In genomic region chr13:27257648-27258253, GRCh38 we compare ENCODE assay signal across 18 cellular contexts. TPM values are rescaled to one million over a fixed set of nuclear protein-coding genes. Genes with fewer than 3 reads are reported as not detected.
DNase-seq lines count a peak whose midpoint lies in the region; ATAC-seq, FAIRE-seq and TF ChIP-seq lines count a peak whose summit lies in the region.
"Had no signal": no experiment of that assay in that cellular context is flagged by ENCODE, and none has a peak within 500 bp of the region (broad histone marks: within the 10 kb centered on the region; RNA-seq: fewer than 3 reads in every experiment).

No MANE protein-coding gene starts in this region.

- no peak overlapping the region for H2AK5ac ChIP-seq in H1 (ENCODE audit: low read depth, low read length)

- H3K4me1 Mint-ChIP-seq in CD4-positive, alpha-beta memory T cell = peaks cover 51 to 89% (median 70%) of the 10 kb centered on the region in 4 donors

- H3K36me3 ChIP-seq in CD4-positive, alpha-beta memory T cell (ENCODE audit: insufficient read depth, low read length) = peaks cover 38% of the 10 kb centered on the region
- H3K36me3 ChIP-seq in RWPE2 (ENCODE audit: low read depth) = peaks cover 77% of the 10 kb centered on the region
- H3K36me3 ChIP-seq in H1 (ENCODE audit: control insufficient read depth in 2 of 4, insufficient read depth in 4 of 4, low read length in 3 of 4) = peaks cover 9 to 66% (median 39%) of the 10 kb centered on the region in 4 experiments

- no peak overlapping the region for H2BK12ac ChIP-seq in H1 (ENCODE audit: low read depth, low read length)

- H3K27me3 Mint-ChIP-seq in CD4-positive, alpha-beta memory T cell = no peaks in the 10 kb centered on the region

- H3K23ac ChIP-seq in H1 (ENCODE audit: insufficient read length) = no peak overlapping the region

- no peak overlapping the region for H3K4ac ChIP-seq in H1 (replicated peaks; ENCODE audit: insufficient read length, low read depth, low read length)

- no peak for DNase-seq in CD4-positive, alpha-beta memory T cell
- DNase-seq in GM12892 (ENCODE audit: insufficient read length) (no peak), RWPE2 (ENCODE audit: low spot score) (no peak), H1 (ENCODE audit: low read depth in 1 of 2, low spot score in 2 of 2) (no peak), GDM1 (lab: John Stamatoyannopoulos, UW) (no peak), NOMO-1 treated with DMSO at 0.1 percent for 48 hours (lab: John Stamatoyannopoulos, UW; ENCODE audit: unreplicated experiment) (no peak)
- DNase-seq: cerebellar nuclear complex; GOT3; immature natural killer cell; mesenchymal stem cell; NCI-H187 treated with DMSO at 0.1 percent for 48 hours; NCI-H774; Right ventricle myocardium superior; stimulated activated CD4-positive, alpha-beta T cell treated with anti-CD3 and anti-CD28 coated beads, Interleukin-4, amount 100 ng/mL, for 24 hours; upper lobe of right lung had no signal

- no peak overlapping the region for H2BK15ac ChIP-seq in H1 (ENCODE audit: low read length)

- peaks cover 4 to 32% of the 10 kb centered on the region in 2 experiments; a peak in 3 of 4 replicates for H3K79me2 ChIP-seq in H1 (ENCODE audit: control insufficient read depth in 1 of 2, insufficient read depth in 2 of 2, low read length in 2 of 2)

- no peak overlapping the region for H3K4me3 ChIP-seq in CD4-positive, alpha-beta memory T cell (ENCODE audit: low read length in 2 of 2)
- no peak overlapping the region for H3K4me3 ChIP-seq in RWPE2 (ENCODE audit: severe bottlenecking)
- no peak overlapping the region for H3K4me3 ChIP-seq in H1 (ENCODE audit: extremely low read depth in 1 of 4, insufficient read depth in 2 of 4, low read depth in 3 of 4, low read length in 4 of 4)
- H3K4me3 ChIP-seq: upper lobe of right lung had no signal

- TF ChIP-seq EP300 in H1 (IDR thresholded peaks at IDR 0.05; ENCODE audit: borderline replicate concordance in 1 of 2, low read depth in 2 of 2, low read length in 2 of 2) = no peak

- H3K79me1 ChIP-seq in H1 (ENCODE audit: low read depth, low read length) = no peaks in the 10 kb centered on the region

- TF ChIP-seq RAD21 in H1 (IDR thresholded peaks at IDR 0.05 in 1 of 2, conservative IDR thresholded peaks at IDR 0.05 in 1 of 2; ENCODE audit: low read depth in 2 of 2, low read length in 2 of 2) = no peak

- peaks cover 28 to 79% of the 10 kb centered on the region in 2 donors for H3K36me3 Mint-ChIP-seq in CD4-positive, alpha-beta memory T cell

- TF ChIP-seq CTCF in RWPE2 (IDR thresholded peaks at IDR 0.05; ENCODE audit: poor library complexity, severe bottlenecking) (no peak), H1 (IDR thresholded peaks at IDR 0.05; ENCODE audit: control extremely low read depth in 1 of 3, insufficient read depth in 1 of 3, low read depth in 1 of 3, low read length in 3 of 3) (no peak)

- H3K14ac ChIP-seq in H1 (ENCODE audit: insufficient read length) = no peak overlapping the region

- POLR2A ChIA-PET in CD4-positive, alpha-beta memory T cell (lab: Charles Lee; ENCODE audit: partially characterized antibody) = interaction anchor here (0.9 to 1.9 kb wide), 2 partner anchors 13 to 85 kb away, joined by 3 to 5 read pairs; partner anchors contain the start of genes RASL11A and USP12
- POLR2A ChIA-PET in H1 (lab: Charles Lee; ENCODE audit: partially characterized antibody) = interaction anchor here (0.9 to 8.3 kb wide), 13 partner anchors 11 to 131 kb away, joined by 3 to 197 read pairs (median 4); partner anchors contain the start of gene RASL11A

- H3K4me3 Mint-ChIP-seq in CD4-positive, alpha-beta memory T cell = no peak overlapping the region
- H3K4me3 Mint-ChIP-seq: immature natural killer cell had no signal

- peaks cover 66% of the 10 kb centered on the region for H3K4me1 ChIP-seq in CD4-positive, alpha-beta memory T cell (ENCODE audit: insufficient read depth, low read length)
- peaks cover 10% of the 10 kb centered on the region for H3K4me1 ChIP-seq in RWPE2 (ENCODE audit: insufficient read depth, poor library complexity, severe bottlenecking)
- peaks cover under 1 to 2% (median 1%) of the 10 kb centered on the region in 4 experiments; a peak in 4 of 7 replicates for H3K4me1 ChIP-seq in H1 (replicated peaks in 1 of 4; ENCODE audit: control insufficient read depth in 3 of 4, insufficient read depth in 4 of 4, low read length in 3 of 4)

- intact Hi-C loops in CD4-positive, alpha-beta memory T cell (cut with micrococcal nuclease) = no loop called here

- ATAC-seq in RWPE2 (ENCODE audit: low read depth) (0 out of 3 replicates have a peak, but pooled peaks have one; percentile 8), HG02973 (IDR thresholded peaks at IDR 0.05; ENCODE audit: unreplicated experiment) (no peak)
- ATAC-seq: sciatic nerve, upper lobe of right lung had no signal

- CTCF ChIA-PET in CD4-positive, alpha-beta memory T cell (lab: Charles Lee; ENCODE audit: partially characterized antibody) = interaction anchor here (1.9 kb wide), 1 partner anchor 13 kb away, joined by 9 read pairs; the partner anchor contains the start of gene RASL11A
- CTCF ChIA-PET in H1 (lab: Charles Lee; ENCODE audit: partially characterized antibody) = interaction anchor here (0.6 to 1.1 kb wide), 5 partner anchors 14 to 301 kb away, joined by 3 read pairs; no protein-coding TSS in a partner anchor

- H2AFZ ChIP-seq in H1 (ENCODE audit: low read length) = no peak overlapping the region

- H4K91ac ChIP-seq in H1 (replicated peaks; ENCODE audit: insufficient read length, low read length) = no peak overlapping the region

- H4K20me1 ChIP-seq in H1 (replicated peaks in 1 of 2; ENCODE audit: control insufficient read depth in 1 of 2, insufficient read depth in 2 of 2, low read length in 2 of 2) = peaks cover 4 to 7% of the 10 kb centered on the region in 2 experiments

- peak; percentile 36 for FAIRE-seq in GM12892 (lab: Jason Lieb, UNC)
- FAIRE-seq in H1 (lab: Jason Lieb, UNC) = no peak

- peak overlapping the region in 4 of 7 donors; percentile 22 to 78 (median 60) for H3K27ac Mint-ChIP-seq in CD4-positive, alpha-beta memory T cell

- no peak overlapping the region for H2BK20ac ChIP-seq in H1 (ENCODE audit: low read length)

- H4K8ac ChIP-seq in H1 (ENCODE audit: extremely low read depth, insufficient read depth, low read length) = no peak overlapping the region

- no peak overlapping the region for H3K56ac ChIP-seq in H1 (replicated peaks; ENCODE audit: insufficient read length, low read depth, low read length)

- peak; percentile 87 for TF ChIP-seq POLR2A in GM12892 (IDR thresholded peaks at IDR 0.05; ENCODE audit: low read depth, low read length)
- peak; percentile 92 to 95 for TF ChIP-seq POLR2A in H1 (IDR thresholded peaks at IDR 0.05; ENCODE audit: control extremely low read depth in 1 of 2, low read depth in 2 of 2, low read length in 2 of 2)

- no peaks in the 10 kb centered on the region for H3K9me3 ChIP-seq in CD4-positive, alpha-beta memory T cell (ENCODE audit: control insufficient read depth in 1 of 2, low read length in 2 of 2)
- H3K9me3 ChIP-seq in RWPE2 (ENCODE audit: severe bottlenecking) = no peaks in the 10 kb centered on the region
- H3K9me3 ChIP-seq in H1 (ENCODE audit: insufficient read depth in 2 of 2, low read depth in 1 of 2, low read length in 1 of 2) = no peaks in the 10 kb centered on the region
- H3K9me3 ChIP-seq: neutrophil, upper lobe of right lung had no signal

- H3K23me2 ChIP-seq in H1 (ENCODE audit: low read depth, low read length) = no peaks in the 10 kb centered on the region

- no peak overlapping the region; a peak in 1 of 7 replicates for H3K9ac ChIP-seq in H1 (replicated peaks in 1 of 4; ENCODE audit: extremely low read depth in 1 of 4, low read depth in 3 of 4, low read length in 3 of 4)

- no peak overlapping the region for H2BK120ac ChIP-seq in H1 (replicated peaks; ENCODE audit: low read depth, low read length)

- no peak overlapping the region for H4K5ac ChIP-seq in H1 (ENCODE audit: insufficient read length, low read depth, low read length)

- H3K9me3 Mint-ChIP-seq in CD4-positive, alpha-beta memory T cell = peaks cover 0 to 2% (median 0%) of the 10 kb centered on the region in 8 donors
- H3K9me3 Mint-ChIP-seq: immature natural killer cell had no signal

- H3K27ac ChIP-seq in CD4-positive, alpha-beta memory T cell (ENCODE audit: low read depth, low read length) = no peak overlapping the region
- H3K27ac ChIP-seq in RWPE2 (ENCODE audit: poor library complexity, severe bottlenecking) (no peak overlapping the region), H1 (ENCODE audit: low read depth, low read length) (no peak overlapping the region)
- H3K27ac ChIP-seq: neutrophil, upper lobe of right lung had no signal

- no peak overlapping the region for H3K4me2 ChIP-seq in H1 (ENCODE audit: insufficient read depth in 1 of 2, low read depth in 2 of 2, low read length in 2 of 2)

- H2BK5ac ChIP-seq in H1 (ENCODE audit: low read depth, low read length) = no peak overlapping the region

- H3K18ac ChIP-seq in H1 (ENCODE audit: extremely low read depth, low read length) = no peak overlapping the region

- H3K27me3 ChIP-seq in CD4-positive, alpha-beta memory T cell (ENCODE audit: insufficient read depth, low read length) = no peaks in the 10 kb centered on the region
- H3K27me3 ChIP-seq in RWPE2 (ENCODE audit: insufficient read depth, poor library complexity, severe bottlenecking) (no peaks in the 10 kb centered on the region), H1 (replicated peaks in 1 of 4; ENCODE audit: control insufficient read depth in 3 of 4, extremely low read depth in 1 of 4, insufficient read depth in 3 of 4, low read length in 3 of 4) (no peaks in the 10 kb centered on the region)
- H3K27me3 ChIP-seq: neutrophil, upper lobe of right lung had no signal

- WGBS in H1 (ENCODE audit: extremely low coverage in 1 of 2, insufficient coverage in 1 of 2, insufficient read length in 1 of 2, insufficient replicate concordance in 2 of 2, low coverage in 1 of 2, low lambda C conversion rate in 2 of 2, missing lambda C conversion rate in 1 of 2), 2 experiments = 91% methylated on average over 11 of the region's 11 CpGs; no CpG with 5 or more reads in 1 of the 2 experiments

RNA-seq across cellular contexts. Expression of gene RPL21, which starts 6.4 kb away (rescaled TPM):
- 1,000 to 10,000 TPM; 2,008 to 2,177 TPM for total RNA-seq in CD4-positive, alpha-beta memory T cell
- polyA plus RNA-seq in CD4-positive, alpha-beta memory T cell = 1,000 to 10,000 TPM; 6,214 to 7,509 TPM
- polyA plus RNA-seq in GM12892 (2012; ENCODE audit: missing spikeins) = 4,843 TPM
- 1,233 and 1,283 TPM in 2 replicates for total RNA-seq in H1 (2021; fragmentation: NEBNext Ultra II Directional; extraction: Animal tissue kit (Norgen Biotek cat#: 25700))
- polyA plus RNA-seq in H1 (2011; rRNA removed) = 329 and 624 TPM in 2 replicates
- 1,115 TPM for polyA plus RNA-seq in H1 (2011; cell fraction: cytosol; rRNA removed)
- 249 TPM for polyA plus RNA-seq in H1 (2011; cell fraction: nucleus; rRNA removed)
- polyA plus RNA-seq in H1 (2012, experiment 1 of 2) = 908 to 2,019 TPM (median 1,325 TPM) in 4 replicates
- polyA plus RNA-seq in H1 (2012, experiment 2 of 2) = 1,153 TPM
- polyA plus RNA-seq in H1 (2013, experiment 1 of 2) = 2,859 TPM
- polyA plus RNA-seq in H1 (2013, experiment 2 of 2) = 2,776 TPM
- polyA minus RNA-seq in H1 (2011; rRNA and poly(A)+ RNA removed) = 93.0 and 207 TPM in 2 replicates
- 183 TPM for polyA minus RNA-seq in H1 (2011; cell fraction: cytosol; rRNA and poly(A)+ RNA removed)
- polyA minus RNA-seq in H1 (2011; cell fraction: nucleus; rRNA and poly(A)+ RNA removed) = 327 TPM

RNA-seq across cellular contexts. Expression of gene RASL11A, which starts 12.9 kb away (rescaled TPM):
- total RNA-seq in CD4-positive, alpha-beta memory T cell = under 1 TPM; 0.78 to 0.96 TPM
- polyA plus RNA-seq in CD4-positive, alpha-beta memory T cell = under 1 TPM in 1 of 2 donors, not detected in 1; 0.21 TPM
- 0.59 TPM for polyA plus RNA-seq in GM12892 (2012; ENCODE audit: missing spikeins)
- total RNA-seq in H1 (2021; fragmentation: NEBNext Ultra II Directional; extraction: Animal tissue kit (Norgen Biotek cat#: 25700)) = 6.8 and 7.9 TPM in 2 replicates
- 2.9 and 3.8 TPM in 2 replicates for polyA plus RNA-seq in H1 (2011; rRNA removed)
- 3.4 TPM for polyA plus RNA-seq in H1 (2011; cell fraction: cytosol; rRNA removed)
- polyA plus RNA-seq in H1 (2011; cell fraction: nucleus; rRNA removed) = 5.9 TPM
- 2.7 to 5.7 TPM (median 3.8 TPM) in 4 replicates for polyA plus RNA-seq in H1 (2012, experiment 1 of 2)
- 4.8 TPM for polyA plus RNA-seq in H1 (2012, experiment 2 of 2)
- polyA plus RNA-seq in H1 (2013, experiment 1 of 2) = 2.7 TPM
- 3.0 TPM for polyA plus RNA-seq in H1 (2013, experiment 2 of 2)
- 8.9 and 9.3 TPM in 2 replicates for polyA minus RNA-seq in H1 (2011; rRNA and poly(A)+ RNA removed)
- polyA minus RNA-seq in H1 (2011; cell fraction: cytosol; rRNA and poly(A)+ RNA removed) = 3.4 TPM
- polyA minus RNA-seq in H1 (2011; cell fraction: nucleus; rRNA and poly(A)+ RNA removed) = 3.1 TPM
